Comparison of ENCODE assay signal across 8 cellular contexts in the genomic region with DNA sequence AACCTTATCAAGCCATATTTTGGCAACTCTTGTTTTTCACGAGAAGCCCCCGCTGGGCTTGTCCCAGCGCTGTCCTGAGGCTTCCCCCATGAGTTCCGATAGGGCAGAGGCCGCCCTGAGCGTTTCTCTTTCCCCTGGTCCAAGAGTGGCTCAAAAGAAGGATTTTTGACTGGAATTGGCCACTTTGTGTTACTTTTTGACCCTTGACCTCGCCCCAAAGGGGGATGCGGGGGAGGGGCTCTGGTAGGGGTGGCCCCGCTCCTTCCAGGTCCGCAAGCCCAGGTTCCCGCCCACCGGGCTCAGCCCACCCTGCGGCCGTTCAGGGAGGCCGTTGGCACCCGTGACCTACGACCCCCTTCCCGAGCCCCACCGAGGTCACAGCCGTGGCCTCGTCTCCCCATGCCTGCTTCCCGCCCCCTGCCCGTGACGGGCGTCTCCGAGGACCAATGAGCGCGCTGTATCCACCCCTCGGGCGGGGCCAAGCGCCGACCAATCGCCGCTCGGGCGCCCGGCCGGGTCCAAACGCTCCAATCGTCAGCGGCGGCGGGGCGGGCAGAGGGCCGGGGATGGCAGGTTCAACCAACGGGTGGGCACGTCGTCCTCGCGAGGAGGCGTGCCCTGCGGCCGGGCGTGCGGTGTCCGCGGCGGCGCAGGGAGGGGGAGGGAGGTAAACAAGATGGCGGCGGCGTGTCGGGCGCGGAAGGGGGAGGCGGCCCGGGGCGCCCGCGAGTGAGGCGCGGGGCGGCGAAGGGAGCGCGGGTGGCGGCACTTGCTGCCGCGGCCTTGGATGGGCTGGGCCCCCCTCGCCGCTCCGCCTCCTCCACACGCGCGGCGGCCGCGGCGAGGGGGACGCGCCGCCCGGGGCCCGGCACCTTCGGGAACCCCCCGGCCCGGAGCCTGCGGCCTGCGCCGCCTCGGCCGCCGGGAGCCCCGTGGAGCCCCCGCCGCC. TPM values are rescaled to one million over a fixed set of nuclear protein-coding genes. Genes with fewer than 3 reads are reported as not detected.
DNase-seq lines count a peak whose midpoint lies in the region; ATAC-seq and TF ChIP-seq lines count a peak whose summit lies in the region.

A gene with protein sequence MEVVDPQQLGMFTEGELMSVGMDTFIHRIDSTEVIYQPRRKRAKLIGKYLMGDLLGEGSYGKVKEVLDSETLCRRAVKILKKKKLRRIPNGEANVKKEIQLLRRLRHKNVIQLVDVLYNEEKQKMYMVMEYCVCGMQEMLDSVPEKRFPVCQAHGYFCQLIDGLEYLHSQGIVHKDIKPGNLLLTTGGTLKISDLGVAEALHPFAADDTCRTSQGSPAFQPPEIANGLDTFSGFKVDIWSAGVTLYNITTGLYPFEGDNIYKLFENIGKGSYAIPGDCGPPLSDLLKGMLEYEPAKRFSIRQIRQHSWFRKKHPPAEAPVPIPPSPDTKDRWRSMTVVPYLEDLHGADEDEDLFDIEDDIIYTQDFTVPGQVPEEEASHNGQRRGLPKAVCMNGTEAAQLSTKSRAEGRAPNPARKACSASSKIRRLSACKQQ (plus strand): TSS at position 665 of the 949 bp plus-strand sequence. CDS start 1,136 bp downstream, outside the sequence.

- H3K4me2 ChIP-seq in trophoblast cell (ENCODE audit: low read length), result peak within 1 kb of the TSS; percentile 85

- peak within 1 kb of the TSS; percentile 50 for H2BK5ac ChIP-seq in trophoblast cell (ENCODE audit: low read depth, low read length, poor library complexity)

- peak within 1 kb of the TSS; percentile 70 for H2AK5ac ChIP-seq in trophoblast cell (ENCODE audit: low read length)

- H2BK120ac ChIP-seq in trophoblast cell (ENCODE audit: insufficient read depth, low read length, poor library complexity), result peak within 1 kb of the TSS; percentile 53

- H2BK12ac ChIP-seq in trophoblast cell (ENCODE audit: low read length), result peak within 1 kb of the TSS; percentile 87

- peak within 1 kb of the TSS; percentile 75 for H3K14ac ChIP-seq in trophoblast cell (ENCODE audit: low read length)

- TF ChIP-seq CTCF in GM12865 (IDR thresholded peaks at IDR 0.05; ENCODE audit: insufficient read depth, low read depth, low read length, missing control alignments) (no peak), cardiac muscle cell (IDR thresholded peaks at IDR 0.05; ENCODE audit: low read depth, low read length) (no peak), tibial nerve (IDR thresholded peaks at IDR 0.05) (no peak)

- H4K91ac ChIP-seq in trophoblast cell (ENCODE audit: low read depth, low read length), result peak within 1 kb of the TSS; percentile 82

- TF ChIP-seq POLR2A in tibial nerve (IDR thresholded peaks at IDR 0.05), result peak; percentile 59 to 89

- no peaks in the 10 kb centered on the region for H3K9me3 ChIP-seq in adipocyte (ENCODE audit: control insufficient read depth, low read length)
- H3K9me3 ChIP-seq in cardiac muscle cell (ENCODE audit: low read depth), result no peaks in the 10 kb centered on the region
- no peaks in the 10 kb centered on the region for H3K9me3 ChIP-seq in trophoblast cell (ENCODE audit: insufficient read depth, low read depth, low read length)
- no peaks in the 10 kb centered on the region for H3K9me3 ChIP-seq in tibial nerve

- H3K4me1 ChIP-seq in adipocyte (ENCODE audit: control insufficient read depth, insufficient read depth, low read length), result peaks cover 40% of the 10 kb centered on the region
- H3K4me1 ChIP-seq in cardiac muscle cell (ENCODE audit: low read depth), result peaks cover 17% of the 10 kb centered on the region
- peaks cover 9 to 22% of the 10 kb centered on the region in 2 experiments for H3K4me1 ChIP-seq in trophoblast cell (ENCODE audit: control insufficient read depth in 1 of 2, insufficient read depth in 2 of 2, low read length in 2 of 2)
- H3K4me1 ChIP-seq in tibial nerve, result peaks cover 0 to 57% (median 43%) of the 10 kb centered on the region in 4 donors

- H3K23ac ChIP-seq in trophoblast cell (ENCODE audit: low read length), result no peak within 1 kb of the TSS

- no peaks in the 10 kb centered on the region for H3K36me3 ChIP-seq in adipocyte (ENCODE audit: control insufficient read depth, insufficient read depth, low read length, severe bottlenecking)
- H3K36me3 ChIP-seq in cardiac muscle cell, result no peaks in the 10 kb centered on the region
- peaks cover 8 to 12% of the 10 kb centered on the region in 2 experiments for H3K36me3 ChIP-seq in trophoblast cell (ENCODE audit: control insufficient read depth in 1 of 2, insufficient read depth in 2 of 2, low read length in 2 of 2)
- H3K36me3 ChIP-seq in tibial nerve, result peaks cover 0 to 4% (median 0%) of the 10 kb centered on the region in 3 donors

- H3K4me3 ChIP-seq in GM12865 (ENCODE audit: low read depth, low read length) (peak within 1 kb of the TSS; percentile 84), adipocyte (ENCODE audit: low read length) (peak within 1 kb of the TSS; percentile 95), cardiac muscle cell (peak within 1 kb of the TSS; percentile 88), trophoblast cell (ENCODE audit: low read depth, low read length) (peak within 1 kb of the TSS; percentile 89), tibial nerve (peak within 1 kb of the TSS; percentile 44 to 80 (median 78))

- peak within 1 kb of the TSS; percentile 70 for H3K18ac ChIP-seq in trophoblast cell (ENCODE audit: low read length)

- H3K79me1 ChIP-seq in trophoblast cell (ENCODE audit: low read length), result peaks cover 6% of the 10 kb centered on the region

- peak within 1 kb of the TSS; percentile 75 for H2AFZ ChIP-seq in trophoblast cell (ENCODE audit: insufficient read depth, low read length, poor library complexity)

- H3K9ac ChIP-seq in adipocyte (ENCODE audit: low read length) (peak within 1 kb of the TSS; percentile 95), trophoblast cell (ENCODE audit: low read length) (peak within 1 kb of the TSS; percentile 93)

- H3K4ac ChIP-seq in trophoblast cell (ENCODE audit: low read depth, low read length), result peak within 1 kb of the TSS; percentile 94

- TF ChIP-seq EP300 in tibial nerve (IDR thresholded peaks at IDR 0.05), result peak; percentile 35 to 87

- H4K12ac ChIP-seq in trophoblast cell (ENCODE audit: low read depth, low read length), result peak within 1 kb of the TSS; percentile 83

- H3K79me2 ChIP-seq in trophoblast cell (ENCODE audit: control insufficient read depth, insufficient read depth, low read length, poor library complexity), result peaks cover 20% of the 10 kb centered on the region

- peak within 1 kb of the TSS; percentile 92 for H4K8ac ChIP-seq in trophoblast cell (ENCODE audit: low read depth, low read length)

- WGBS in trophoblast cell (ENCODE audit: extremely low coverage, insufficient coverage, insufficient read length), result no CpG with 5 or more reads among the region's 106 CpGs
- 5 to 8% methylated on average over 42 to 80 of the region's 106 CpGs for WGBS in tibial nerve, 2 donors

- DNase-seq in GM12865 (ENCODE audit: low read depth), result peak; percentile 99
- peak; percentile 92 for DNase-seq in NCI-H1417 treated with DMSO at 0.1 percent for 48 hours (lab: John Stamatoyannopoulos, UW)
- DNase-seq in T follicular helper cell (ENCODE audit: low read depth), result peak; percentile 99
- DNase-seq in adipocyte (ENCODE audit: low read depth), result peak; percentile 99
- DNase-seq in cardiac muscle cell (ENCODE audit: low read depth in 1 of 2, low spot score in 1 of 2), result peak; percentile 98 to 99
- peak; percentile 99 for DNase-seq in trophoblast cell
- DNase-seq in tibial nerve (ENCODE audit: low spot score in 2 of 2), result peak; percentile 98

- ATAC-seq in HG02759 (IDR thresholded peaks at IDR 0.05; ENCODE audit: unreplicated experiment), result peak; percentile 90

- H3K27me3 ChIP-seq in adipocyte (replicated peaks; ENCODE audit: control insufficient read depth, insufficient read depth, low read length), result no peaks in the 10 kb centered on the region
- no peaks in the 10 kb centered on the region for H3K27me3 ChIP-seq in cardiac muscle cell
- no peaks in the 10 kb centered on the region for H3K27me3 ChIP-seq in trophoblast cell (ENCODE audit: insufficient read depth, low read length)
- no peaks in the 10 kb centered on the region for H3K27me3 ChIP-seq in tibial nerve

- peak within 1 kb of the TSS; percentile 87 for H3K27ac ChIP-seq in cardiac muscle cell
- H3K27ac ChIP-seq in trophoblast cell (ENCODE audit: low read depth, low read length), result no peak within 1 kb of the TSS
- peak within 1 kb of the TSS; percentile 81 to 98 (median 90) for H3K27ac ChIP-seq in tibial nerve

RNA-seq across cellular contexts. Expression of the gene that starts here (rescaled TPM):
- total RNA-seq in cardiac muscle cell (140 and 180 TPM in 2 replicates), tibial nerve (10 to 100 TPM; 52.5 to 91.2 (median 68.7) TPM)
- 122 and 154 TPM in 2 replicates for polyA plus RNA-seq in cardiac muscle cell
- 32.9 and 33.1 TPM in 2 replicates for polyA plus RNA-seq in trophoblast cell (2013)
